1 cellular context compared by ENCODE assay signal in the genomic region with DNA sequence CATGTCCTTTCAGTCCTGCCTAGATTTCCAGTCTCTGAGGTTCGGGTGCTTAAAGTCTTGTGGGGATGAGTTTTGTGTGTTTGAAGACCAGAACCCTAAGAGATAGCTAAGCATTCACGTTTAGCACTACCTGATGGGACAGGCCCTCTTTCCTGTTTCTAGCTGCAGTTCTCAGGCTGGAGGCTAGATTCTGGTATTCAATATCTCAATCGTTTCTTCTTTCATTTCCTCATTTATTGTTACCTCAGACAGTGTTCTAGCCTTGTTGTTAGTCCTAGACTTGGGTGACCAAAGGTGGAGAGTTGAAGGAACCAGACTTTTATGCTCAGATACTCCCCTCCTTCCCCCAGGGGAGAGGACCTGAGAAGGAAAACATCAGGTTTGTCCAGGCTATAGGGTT.
TF ChIP-seq lines count a peak whose summit lies in the region.

No MANE protein-coding gene starts in this region.

TF ChIP-seq in WTC11, 78 proteins besides CTCF, POLR2A, EP300 and RAD21 (continued from another document):
- TF ChIP-seq, protein P1, sequence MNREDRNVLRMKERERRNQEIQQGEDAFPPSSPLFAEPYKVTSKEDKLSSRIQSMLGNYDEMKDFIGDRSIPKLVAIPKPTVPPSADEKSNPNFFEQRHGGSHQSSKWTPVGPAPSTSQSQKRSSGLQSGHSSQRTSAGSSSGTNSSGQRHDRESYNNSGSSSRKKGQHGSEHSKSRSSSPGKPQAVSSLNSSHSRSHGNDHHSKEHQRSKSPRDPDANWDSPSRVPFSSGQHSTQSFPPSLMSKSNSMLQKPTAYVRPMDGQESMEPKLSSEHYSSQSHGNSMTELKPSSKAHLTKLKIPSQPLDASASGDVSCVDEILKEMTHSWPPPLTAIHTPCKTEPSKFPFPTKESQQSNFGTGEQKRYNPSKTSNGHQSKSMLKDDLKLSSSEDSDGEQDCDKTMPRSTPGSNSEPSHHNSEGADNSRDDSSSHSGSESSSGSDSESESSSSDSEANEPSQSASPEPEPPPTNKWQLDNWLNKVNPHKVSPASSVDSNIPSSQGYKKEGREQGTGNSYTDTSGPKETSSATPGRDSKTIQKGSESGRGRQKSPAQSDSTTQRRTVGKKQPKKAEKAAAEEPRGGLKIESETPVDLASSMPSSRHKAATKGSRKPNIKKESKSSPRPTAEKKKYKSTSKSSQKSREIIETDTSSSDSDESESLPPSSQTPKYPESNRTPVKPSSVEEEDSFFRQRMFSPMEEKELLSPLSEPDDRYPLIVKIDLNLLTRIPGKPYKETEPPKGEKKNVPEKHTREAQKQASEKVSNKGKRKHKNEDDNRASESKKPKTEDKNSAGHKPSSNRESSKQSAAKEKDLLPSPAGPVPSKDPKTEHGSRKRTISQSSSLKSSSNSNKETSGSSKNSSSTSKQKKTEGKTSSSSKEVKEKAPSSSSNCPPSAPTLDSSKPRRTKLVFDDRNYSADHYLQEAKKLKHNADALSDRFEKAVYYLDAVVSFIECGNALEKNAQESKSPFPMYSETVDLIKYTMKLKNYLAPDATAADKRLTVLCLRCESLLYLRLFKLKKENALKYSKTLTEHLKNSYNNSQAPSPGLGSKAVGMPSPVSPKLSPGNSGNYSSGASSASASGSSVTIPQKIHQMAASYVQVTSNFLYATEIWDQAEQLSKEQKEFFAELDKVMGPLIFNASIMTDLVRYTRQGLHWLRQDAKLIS (CRISPR knock-in tag; IDR thresholded peaks at IDR 0.05; ENCODE audit: borderline replicate concordance): no peak
- TF ChIP-seq FOXJ3 (CRISPR knock-in tag; IDR thresholded peaks at IDR 0.05; ENCODE audit: borderline replicate concordance) (no peak), GRHL2 (CRISPR knock-in tag; IDR thresholded peaks at IDR 0.05; ENCODE audit: insufficient replicate concordance, severe bottlenecking) (no peak)
- TF ChIP-seq, protein P2, sequence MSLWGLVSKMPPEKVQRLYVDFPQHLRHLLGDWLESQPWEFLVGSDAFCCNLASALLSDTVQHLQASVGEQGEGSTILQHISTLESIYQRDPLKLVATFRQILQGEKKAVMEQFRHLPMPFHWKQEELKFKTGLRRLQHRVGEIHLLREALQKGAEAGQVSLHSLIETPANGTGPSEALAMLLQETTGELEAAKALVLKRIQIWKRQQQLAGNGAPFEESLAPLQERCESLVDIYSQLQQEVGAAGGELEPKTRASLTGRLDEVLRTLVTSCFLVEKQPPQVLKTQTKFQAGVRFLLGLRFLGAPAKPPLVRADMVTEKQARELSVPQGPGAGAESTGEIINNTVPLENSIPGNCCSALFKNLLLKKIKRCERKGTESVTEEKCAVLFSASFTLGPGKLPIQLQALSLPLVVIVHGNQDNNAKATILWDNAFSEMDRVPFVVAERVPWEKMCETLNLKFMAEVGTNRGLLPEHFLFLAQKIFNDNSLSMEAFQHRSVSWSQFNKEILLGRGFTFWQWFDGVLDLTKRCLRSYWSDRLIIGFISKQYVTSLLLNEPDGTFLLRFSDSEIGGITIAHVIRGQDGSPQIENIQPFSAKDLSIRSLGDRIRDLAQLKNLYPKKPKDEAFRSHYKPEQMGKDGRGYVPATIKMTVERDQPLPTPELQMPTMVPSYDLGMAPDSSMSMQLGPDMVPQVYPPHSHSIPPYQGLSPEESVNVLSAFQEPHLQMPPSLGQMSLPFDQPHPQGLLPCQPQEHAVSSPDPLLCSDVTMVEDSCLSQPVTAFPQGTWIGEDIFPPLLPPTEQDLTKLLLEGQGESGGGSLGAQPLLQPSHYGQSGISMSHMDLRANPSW (CRISPR knock-in tag; conservative IDR thresholded peaks at IDR 0.05; ENCODE audit: low read depth): no peak
TF ChIP-seq in WTC11: peak in this region for 0.
